Comparison of ENCODE assay signal across 8 cellular contexts in the genomic region with DNA sequence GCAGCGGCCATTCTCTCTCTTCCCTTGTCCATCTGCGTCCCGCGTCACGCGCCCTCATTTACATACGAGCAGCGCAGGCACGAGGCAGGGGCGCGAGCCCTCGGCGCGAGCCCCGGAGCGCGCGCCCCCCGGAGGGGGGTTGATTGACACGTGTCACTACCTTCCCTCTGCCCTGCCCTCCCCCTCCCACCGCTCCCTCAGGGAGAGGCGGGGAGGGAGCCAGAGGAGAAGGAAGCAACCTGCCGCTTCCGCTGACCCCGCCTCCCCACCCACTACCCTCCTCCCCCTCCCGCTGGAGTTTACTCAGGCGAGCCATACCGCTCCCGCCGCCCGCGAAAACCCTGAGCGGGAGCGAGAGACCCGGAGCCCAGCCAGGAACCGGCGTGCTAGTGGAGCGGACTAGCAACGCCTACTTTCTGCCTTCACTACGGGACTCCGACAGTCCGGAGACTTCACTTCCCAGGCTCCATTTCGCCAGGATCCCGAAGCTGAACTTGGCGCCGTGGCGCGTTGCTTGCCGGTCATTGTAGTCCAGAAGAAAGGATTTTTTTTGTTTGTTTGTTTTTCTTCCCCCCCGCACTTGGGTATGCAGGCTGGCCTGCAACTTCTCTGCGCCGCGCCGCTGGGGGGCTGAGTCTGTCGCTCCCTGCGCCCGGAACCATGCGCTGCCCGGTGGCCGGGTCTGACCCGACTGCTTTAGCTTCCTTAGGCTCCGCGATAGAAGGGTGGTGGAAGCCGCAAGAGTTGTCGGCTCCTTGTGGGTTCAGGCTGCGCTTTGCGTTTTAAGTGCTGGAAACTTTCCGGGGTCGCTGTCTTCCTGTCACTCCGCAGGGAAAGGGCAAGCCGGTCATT. TPM values are rescaled to one million over a fixed set of nuclear protein-coding genes. Genes with fewer than 3 reads are reported as not detected.
A peak's percentile ranks its signal among the peaks of the same experiment; 100 is the strongest.
DNase-seq lines count a peak whose midpoint lies in the region; ATAC-seq and TF ChIP-seq lines count a peak whose summit lies in the region.

TSS of gene LCORL (minus strand) at position 36 of the 852 bp plus-strand sequence. CDS start at position 32, 4 bp downstream.

- DNase-seq in EH (ENCODE audit: low read depth): peak; percentile 96
- DNase-seq in GM23338 (ENCODE audit: low spot score): peak; percentile 97
- DNase-seq in LHCN-M2 (ENCODE audit: low read depth): peak; percentile 96
- DNase-seq in RPMI8226: peak; percentile 93
- peak; percentile 76 for DNase-seq in activated T-helper 9 cell treated with anti-CD3 and anti-CD28 coated beads, Interleukin-2, amount 50 U/mL, for 16 hours (ENCODE audit: low read depth)
- DNase-seq in fibroblast of peridontal ligament (ENCODE audit: extremely low read depth): peak; percentile 94
- peak; percentile 83 for DNase-seq in natural killer cell
- peak; percentile 88 for DNase-seq in stimulated activated naive CD4-positive, alpha-beta T cell treated with Interleukin-2 at 50 U/mL for 16 hours (lab: John Stamatoyannopoulos, UW)

- no peaks in the 10 kb centered on the region for H3F3A ChIP-seq in GM23338 (replicated peaks; ENCODE audit: low read depth)

- H4K20me1 ChIP-seq in GM23338 (replicated peaks; ENCODE audit: insufficient read depth): peaks cover 25% of the 10 kb centered on the region

- no peaks in the 10 kb centered on the region for H3K36me3 Mint-ChIP-seq in GM23338 (ENCODE audit: low read depth)
- no peaks in the 10 kb centered on the region for H3K36me3 Mint-ChIP-seq in natural killer cell

- H2AFZ ChIP-seq in GM23338: peak within 1 kb of the TSS; percentile 89

- H3K4me2 ChIP-seq in GM23338: peak within 1 kb of the TSS; percentile 99

- H3K4me3 ChIP-seq in GM23338: peak within 1 kb of the TSS; percentile 96

- TF ChIP-seq CTCF in GM23338 (conservative IDR thresholded peaks at IDR 0.05; ENCODE audit: low read depth in 2 of 2): no peak; a peak in 1 of 4 replicates
- TF ChIP-seq CTCF in natural killer cell (IDR thresholded peaks at IDR 0.05): no peak

- H3K27ac ChIP-seq in GM23338 (ENCODE audit: low read depth): peak within 1 kb of the TSS; percentile 84; the same call in 1 of the 2 replicates

- peak within 1 kb of the TSS; percentile 90 for H3K4me3 Mint-ChIP-seq in GM23338
- H3K4me3 Mint-ChIP-seq in natural killer cell: peak within 1 kb of the TSS; percentile 98

- H3K27ac Mint-ChIP-seq in GM23338 (no peak within 1 kb of the TSS; the same call in 1 of the 2 replicates), natural killer cell (peak within 1 kb of the TSS; percentile 83 to 97)

- peaks cover 36% of the 10 kb centered on the region for H3K79me2 ChIP-seq in GM23338 (replicated peaks; ENCODE audit: insufficient read depth)

- no peaks in the 10 kb centered on the region for H3K36me3 ChIP-seq in GM23338 (ENCODE audit: insufficient read depth)

- ATAC-seq in GM23338: peak; percentile 80
- ATAC-seq in natural killer cell: peak; percentile 79 to 91 (median 83)

- H3K27me3 ChIP-seq in GM23338 (ENCODE audit: insufficient read depth): peaks cover 30% of the 10 kb centered on the region

- no peaks in the 10 kb centered on the region for H3K9me3 Mint-ChIP-seq in GM23338
- H3K9me3 Mint-ChIP-seq in natural killer cell: no peaks in the 10 kb centered on the region

- peaks cover 12% of the 10 kb centered on the region for H3K4me1 ChIP-seq in GM23338 (ENCODE audit: insufficient read depth)

- intact Hi-C loops in natural killer cell (cut with micrococcal nuclease): loop anchor here (1.0 to 2.0 kb wide), 2 partner anchors 212 to 445 kb away; partner anchors contain the start of genes DCAF16, LAP3 and NCAPG

- H3K4me1 Mint-ChIP-seq in GM23338 (peaks cover 14% of the 10 kb centered on the region), natural killer cell (peaks cover 24 to 27% of the 10 kb centered on the region in 2 donors)

- H3K9me2 ChIP-seq in GM23338 (ENCODE audit: insufficient read depth): no peaks in the 10 kb centered on the region

- H3K27me3 Mint-ChIP-seq in GM23338 (ENCODE audit: insufficient read depth, low read depth, poor library complexity) (peaks cover 17% of the 10 kb centered on the region), natural killer cell (ENCODE audit: low read depth in 2 of 2) (peaks cover 0 to 3% of the 10 kb centered on the region in 2 donors)

TF ChIP-seq in GM23338, 12 proteins besides CTCF, POLR2A, EP300 and RAD21:
- TF ChIP-seq NANOG (IDR thresholded peaks at IDR 0.05; ENCODE audit: borderline replicate concordance) (no peak), ZNF331 (CRISPR knock-in tag; IDR thresholded peaks at IDR 0.05; ENCODE audit: low read depth) (no peak), EZH2phosphoT487 (IDR thresholded peaks at IDR 0.05; ENCODE audit: unreplicated experiment) (no peak), JUNB (IDR thresholded peaks at IDR 0.05; ENCODE audit: unreplicated experiment) (no peak), CREB1 (CRISPR knock-in tag; IDR thresholded peaks at IDR 0.05; ENCODE audit: low read depth) (peak; percentile 68)
- TF ChIP-seq, protein P1, sequence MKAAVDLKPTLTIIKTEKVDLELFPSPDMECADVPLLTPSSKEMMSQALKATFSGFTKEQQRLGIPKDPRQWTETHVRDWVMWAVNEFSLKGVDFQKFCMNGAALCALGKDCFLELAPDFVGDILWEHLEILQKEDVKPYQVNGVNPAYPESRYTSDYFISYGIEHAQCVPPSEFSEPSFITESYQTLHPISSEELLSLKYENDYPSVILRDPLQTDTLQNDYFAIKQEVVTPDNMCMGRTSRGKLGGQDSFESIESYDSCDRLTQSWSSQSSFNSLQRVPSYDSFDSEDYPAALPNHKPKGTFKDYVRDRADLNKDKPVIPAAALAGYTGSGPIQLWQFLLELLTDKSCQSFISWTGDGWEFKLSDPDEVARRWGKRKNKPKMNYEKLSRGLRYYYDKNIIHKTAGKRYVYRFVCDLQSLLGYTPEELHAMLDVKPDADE (IDR thresholded peaks at IDR 0.05): peak; percentile 82

RNA-seq across cellular contexts. Expression of gene LCORL, which starts in this region (rescaled TPM):
- 24.2 and 28.7 TPM in 2 replicates for total RNA-seq in GM23338 (2014; rRNA removed; shearing (Covaris generic))
- polyA plus RNA-seq in GM23338 (2016; fragmentation: Nextera tagmentation; extraction: Ambion mirVana): 18.0 and 21.0 TPM in 2 replicates
- total RNA-seq in LHCN-M2 (2014; rRNA removed) (27.6 and 29.8 TPM in 2 replicates), natural killer cell (10 to 100 TPM; 19.9 to 28.4 (median 26.4) TPM)
- 2.9 TPM for polyA plus RNA-seq in LHCN-M2 (2012)

Comparison
In these comparisons a context has a peak if more than half of its experiments do, and no peak if none do; other contexts are left out.
1. Peak in every context shown above with its lines: DNase-seq, ATAC-seq, H3K4me3 ChIP-seq and H3K27ac ChIP-seq.